8 cellular contexts compared by ENCODE assay signal in the genomic region with DNA sequence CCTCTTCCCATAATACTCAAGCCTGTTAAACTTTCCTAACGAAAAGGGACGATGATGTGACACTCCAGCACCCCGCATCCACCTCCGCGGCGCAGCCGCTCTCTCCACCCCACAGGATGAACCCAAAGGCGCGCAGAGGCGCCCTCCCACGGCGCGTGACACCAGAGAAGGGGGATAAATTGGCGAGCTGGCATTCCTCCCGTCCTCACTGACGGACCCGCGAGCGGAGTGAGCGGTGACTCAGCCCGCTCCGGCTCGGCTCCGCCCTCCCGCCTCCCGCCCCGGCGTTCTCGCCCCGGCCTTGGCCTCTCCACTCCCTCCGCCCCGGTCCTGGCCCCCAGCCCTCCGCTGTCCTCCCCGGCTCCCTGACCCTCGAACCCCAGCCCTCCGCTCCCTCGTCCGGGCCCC. TPM values are rescaled to one million over a fixed set of nuclear protein-coding genes. Genes with fewer than 3 reads are reported as not detected.
A peak's percentile ranks its signal among the peaks of the same experiment; 100 is the strongest.
DNase-seq lines count a peak whose midpoint lies in the region; ATAC-seq and TF ChIP-seq lines count a peak whose summit lies in the region.

No MANE protein-coding gene starts in this region.

- ATAC-seq in DND-41 (ENCODE audit: insufficient read depth, low read depth) (peak; percentile 75), GM21423 (IDR thresholded peaks at IDR 0.05; ENCODE audit: unreplicated experiment) (peak; percentile 42)

- H3K4me1 ChIP-seq in DND-41 (ENCODE audit: insufficient read depth, low read length) (peaks cover 45% of the 10 kb centered on the region), HUES64 (ENCODE audit: insufficient read depth, low read length) (peaks cover 7% of the 10 kb centered on the region), neutrophil (ENCODE audit: control insufficient read depth in 1 of 2, insufficient read depth in 1 of 2, low read depth in 1 of 2, low read length in 1 of 2) (peaks cover 52 to 59% of the 10 kb centered on the region in 2 experiments)

- H3K36me3 ChIP-seq in DND-41 (ENCODE audit: insufficient read depth, low read length): peaks cover 22% of the 10 kb centered on the region
- no peaks in the 10 kb centered on the region for H3K36me3 ChIP-seq in HUES64 (ENCODE audit: insufficient read depth, low read length)
- no peaks in the 10 kb centered on the region for H3K36me3 ChIP-seq in neutrophil

- peak; percentile 79 for DNase-seq in DND-41
- peak; percentile 83 for DNase-seq in RPMI8226
- peak; percentile 43 for DNase-seq in activated gamma-delta T cell treated with anti-CD3 and anti-CD28 coated beads, Interleukin-2, amount 50 U/mL, for 16 hours (ENCODE audit: low read depth)
- peak; percentile 80 for DNase-seq in foreskin melanocyte
- peak in 42 of 49 donors; percentile 15 to 93 (median 48) for DNase-seq in substantia nigra (lab: John Stamatoyannopoulos, UW)

- H3K27ac ChIP-seq in DND-41 (ENCODE audit: low read length) (peak overlapping the region; percentile 93), HUES64 (ENCODE audit: low read depth, low read length) (peak overlapping the region; percentile 96), neutrophil (peak overlapping the region; percentile 90), substantia nigra (ENCODE audit: low read depth, low read length, poor library complexity, severe bottlenecking) (peak overlapping the region; percentile 92)

- under 1% methylated on average over 38 of the region's 38 CpGs for WGBS in HUES64

- peaks cover 29% of the 10 kb centered on the region for H4K20me1 ChIP-seq in DND-41 (ENCODE audit: insufficient read depth, low read length)

- TF ChIP-seq CTCF in DND-41 (IDR thresholded peaks at IDR 0.05; ENCODE audit: borderline replicate concordance, extremely low read depth, low read length, poor library complexity, severe bottlenecking) (peak; percentile 39), neutrophil (IDR thresholded peaks at IDR 0.05) (no peak)

- H3K9me3 ChIP-seq in DND-41 (ENCODE audit: insufficient read depth, low read length, severe bottlenecking) (no peaks in the 10 kb centered on the region), HUES64 (ENCODE audit: insufficient read depth, low read depth, low read length) (no peaks in the 10 kb centered on the region), neutrophil (no peaks in the 10 kb centered on the region)

- H3K27me3 ChIP-seq in DND-41 (ENCODE audit: insufficient read depth, low read length, poor library complexity): no peaks in the 10 kb centered on the region
- H3K27me3 ChIP-seq in HUES64 (ENCODE audit: insufficient read depth, low read length): 0 out of 2 replicates have a peak, but pooled peaks cover 7% of the 10 kb centered on the region
- H3K27me3 ChIP-seq in neutrophil: no peaks in the 10 kb centered on the region

- H3K4me2 ChIP-seq in DND-41 (ENCODE audit: insufficient read depth, low read length): peak overlapping the region; percentile 70

- peaks cover 67% of the 10 kb centered on the region for H3K79me2 ChIP-seq in DND-41 (ENCODE audit: insufficient read depth, low read length)

- H3K4me3 ChIP-seq in DND-41 (ENCODE audit: low read depth in 1 of 2, low read length in 2 of 2) (peak overlapping the region; percentile 82 to 93), HUES64 (ENCODE audit: low read length) (peak overlapping the region; percentile 96), neutrophil (ENCODE audit: low read depth in 1 of 2, low read length in 1 of 2) (peak overlapping the region; percentile 89 to 96)

- H3K9ac ChIP-seq in DND-41 (ENCODE audit: low read depth, low read length) (peak overlapping the region; percentile 99), HUES64 (ENCODE audit: low read depth, low read length) (peak overlapping the region; percentile 94)

- peak overlapping the region; percentile 98 for H2AFZ ChIP-seq in DND-41 (ENCODE audit: low read depth, low read length)

RNA-seq across cellular contexts. Expression of a gene that starts 0.6 kb away (rescaled TPM):
- polyA plus RNA-seq in HUES64 (2013, experiment 1 of 2): 19.4 TPM
- 23.6 TPM for polyA plus RNA-seq in HUES64 (2013, experiment 2 of 2)

Comparison
In these comparisons a context has a peak if more than half of its experiments do, and no peak if none do; other contexts are left out.
1. Peak in every context shown above with its lines: DNase-seq, ATAC-seq, H3K4me3 ChIP-seq and H3K27ac ChIP-seq.